Comparison of ENCODE assay signal across 1 cellular context in the genomic region with DNA sequence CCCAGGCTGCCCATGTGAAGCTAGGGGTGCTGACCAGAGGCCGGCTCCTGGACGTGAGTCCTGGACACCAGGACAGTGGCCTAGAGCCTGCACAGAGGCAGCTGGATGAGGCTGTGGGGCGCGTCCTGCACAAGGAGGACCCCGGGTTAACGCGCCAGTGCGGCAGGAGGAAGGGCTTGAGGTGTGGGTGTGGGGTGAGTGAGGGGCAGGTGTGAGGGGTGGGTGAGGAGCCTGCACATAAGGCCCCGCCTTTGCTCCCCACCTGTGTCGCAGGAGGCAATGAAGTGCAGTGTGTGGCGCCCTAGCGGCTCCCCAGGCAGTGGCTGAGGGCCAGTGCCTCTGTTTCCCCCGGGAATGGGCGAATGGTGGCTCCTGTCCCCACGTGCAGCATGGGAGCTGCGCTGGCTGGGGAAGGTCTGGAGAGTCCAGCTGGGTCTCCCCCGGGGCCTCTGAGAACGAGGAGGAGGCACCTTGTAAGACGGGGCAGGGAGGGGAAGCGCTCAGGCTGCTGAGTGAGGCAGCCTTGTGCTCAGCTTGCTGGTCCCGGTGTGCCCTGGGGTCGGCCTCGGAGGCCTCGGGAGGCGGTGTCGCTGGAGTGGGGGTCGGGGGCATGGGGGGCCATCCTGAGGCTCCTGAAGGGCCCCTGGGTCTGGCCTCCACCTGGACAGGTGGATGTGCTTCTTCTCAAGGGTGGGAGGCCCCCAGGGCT.
TF ChIP-seq lines count a peak whose summit lies in the region.

No MANE protein-coding gene starts in this region.

TF ChIP-seq in GM12878, 131 proteins besides CTCF, POLR2A, EP300 and RAD21:
- TF ChIP-seq NFIC (IDR thresholded peaks at IDR 0.05; ENCODE audit: low read depth, low read length) = no peak
- TF ChIP-seq BRCA1 (IDR thresholded peaks at IDR 0.05; ENCODE audit: low read depth, low read length) = no peak
- no peak for TF ChIP-seq CBX3 (IDR thresholded peaks at IDR 0.05; ENCODE audit: borderline replicate concordance, low read depth)
- TF ChIP-seq WRNIP1 (IDR thresholded peaks at IDR 0.05; ENCODE audit: borderline replicate concordance, low read depth, low read length) = no peak
- TF ChIP-seq NR2F1 (conservative IDR thresholded peaks at IDR 0.05) = no peak
TF ChIP-seq in GM12878: peak in this region for 0.
